In the genomic region with DNA sequence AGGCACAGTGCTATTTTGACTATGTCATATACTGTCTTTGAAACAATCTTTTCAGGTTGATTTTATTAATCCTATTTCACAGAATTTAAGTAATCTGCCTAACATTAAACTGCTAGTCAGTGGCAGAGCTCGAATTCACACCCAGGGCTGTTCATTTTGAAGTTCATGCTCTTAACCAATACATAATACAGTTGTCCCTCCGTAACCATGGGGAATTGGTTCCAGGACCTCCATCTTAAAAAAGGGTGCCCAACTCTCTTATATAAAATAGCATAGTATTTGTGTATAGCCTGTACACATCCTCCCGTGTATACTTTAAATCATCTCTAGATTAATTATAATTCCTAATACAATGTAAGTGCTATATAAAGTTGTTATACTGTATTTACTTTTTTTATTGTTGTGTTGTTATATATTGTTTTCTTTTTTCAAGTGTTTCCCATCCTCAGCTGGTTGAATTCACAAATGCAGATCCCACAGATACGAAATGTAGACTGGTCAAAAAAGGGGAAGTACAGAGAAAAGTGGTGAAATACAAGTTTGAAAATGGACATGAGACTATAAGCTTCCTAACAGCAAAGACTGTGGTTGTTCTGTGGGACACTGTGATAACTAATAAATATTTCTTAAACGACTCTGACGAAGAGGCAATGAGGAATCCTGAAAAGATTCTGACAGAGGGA, we compare ENCODE assay signal across 9 cellular contexts. TPM values are rescaled to one million over a fixed set of nuclear protein-coding genes. Genes with fewer than 3 reads are reported as not detected.
DNase-seq lines count a peak whose midpoint lies in the region; ATAC-seq and TF ChIP-seq lines count a peak whose summit lies in the region.
"Had no signal": no experiment of that assay in that cellular context is flagged by ENCODE, and none has a peak within 500 bp of the region (broad histone marks: within the 10 kb centered on the region; RNA-seq: fewer than 3 reads in every experiment).

No MANE protein-coding gene starts in this region.

- H3K27me3 ChIP-seq in endocrine pancreas (ENCODE audit: control insufficient read depth, insufficient read depth, low read length): no peaks in the 10 kb centered on the region
- no peaks in the 10 kb centered on the region for H3K27me3 ChIP-seq in ascending aorta

- H3K9ac ChIP-seq in endocrine pancreas (ENCODE audit: control insufficient read depth, insufficient read depth, low read length): no peak overlapping the region

- no peak for TF ChIP-seq CTCF in ascending aorta (IDR thresholded peaks at IDR 0.05)

- no peaks in the 10 kb centered on the region for H3K9me3 ChIP-seq in endocrine pancreas (ENCODE audit: control insufficient read depth, low read length)
- H3K9me3 ChIP-seq in ascending aorta: no peaks in the 10 kb centered on the region

- peak overlapping the region in 1 of 2 donors; percentile 19 for H3K27ac ChIP-seq in ascending aorta

- H3K4me1 ChIP-seq in endocrine pancreas (ENCODE audit: control insufficient read depth, insufficient read depth, low read length) (peaks cover 10% of the 10 kb centered on the region), ascending aorta (no peaks in the 10 kb centered on the region)

- intact Hi-C loops in ascending aorta (cut with DNase I): no loop called here

- H3K36me3 ChIP-seq in endocrine pancreas (ENCODE audit: control insufficient read depth, insufficient read depth, low read length): no peaks in the 10 kb centered on the region
- H3K36me3 ChIP-seq in ascending aorta: no peaks in the 10 kb centered on the region

- peak; percentile 54 for ATAC-seq in GM21360 (IDR thresholded peaks at IDR 0.05; ENCODE audit: unreplicated experiment)
- peak; percentile 53 for ATAC-seq in HG03558 (IDR thresholded peaks at IDR 0.05; ENCODE audit: extremely low read depth, unreplicated experiment)

- H3K4me3 ChIP-seq in endocrine pancreas (ENCODE audit: control insufficient read depth, insufficient read depth, low read length): peak overlapping the region; percentile 90
- H3K4me3 ChIP-seq in ascending aorta: peak overlapping the region in 1 of 2 donors; percentile 32

- peak; percentile 18 for DNase-seq in EH (ENCODE audit: low read depth)
- DNase-seq in DMS 273 treated with DMSO at 0.1 percent for 48 hours (lab: John Stamatoyannopoulos, UW): no peak
- DNase-seq in ascending aorta (ENCODE audit: low spot score in 2 of 2): no peak
- DNase-seq in NCI-H1105 (lab: John Stamatoyannopoulos, UW): no peak
- no peak for DNase-seq in DMS53 treated with DMSO at 0.1 percent for 48 hours (lab: John Stamatoyannopoulos, UW; ENCODE audit: unreplicated experiment)
- DNase-seq: activated naive CD4-positive, alpha-beta T cell treated with anti-CD3 and anti-CD28 coated beads, Interleukin-2, amount 10 ng/mL, durations not matched to agents 7 days and 5 days had no signal

RNA-seq across cellular contexts. Expression of a gene that starts 18.3 kb away (rescaled TPM):
- total RNA-seq in ascending aorta: 4.0 TPM
